In genomic region chr16:24070851-24071250, GRCh38 we compare ENCODE assay signal across 8 cellular contexts.
DNase-seq lines count a peak whose midpoint lies in the region; ATAC-seq and TF ChIP-seq lines count a peak whose summit lies in the region.

No MANE protein-coding gene starts in this region.

- H3K4me1 ChIP-seq in transverse colon, result no peaks in the 10 kb centered on the region

- DNase-seq in activated T-cell treated with anti-CD3 and anti-CD28 coated beads for 24 hours (ENCODE audit: low read depth) (peak; percentile 14), HT1080 (ENCODE audit: low read depth) (peak; percentile 43), SKM-1 treated with dmso at 0.1 percent for 144 hours (lab: John Stamatoyannopoulos, UW; ENCODE audit: unreplicated experiment) (peak; percentile 42), erythroblast (lab: John Stamatoyannopoulos, UW) (peak; percentile 63 to 76), osteocyte (ENCODE audit: extremely low spot score, unreplicated experiment) (peak; percentile 27), transverse colon (no peak)
- DNase-seq in activated T-cell treated with anti-CD3 and anti-CD28 coated beads, Interleukin-2, amount 50 U/mL, for 1 hour, result no peak

- no peaks in the 10 kb centered on the region for H3K36me3 ChIP-seq in transverse colon

- no peak for ATAC-seq in GM21360 (IDR thresholded peaks at IDR 0.05; ENCODE audit: unreplicated experiment)

- TF ChIP-seq CTCF in osteocyte (IDR thresholded peaks at IDR 0.05), result peak; percentile 34
- peak in 2 of 5 experiments; percentile 30 to 41 for TF ChIP-seq CTCF in transverse colon (IDR thresholded peaks at IDR 0.05)

- TF ChIP-seq POLR2A in erythroblast (IDR thresholded peaks at IDR 0.05; ENCODE audit: low read length), result no peak
- TF ChIP-seq POLR2A in transverse colon (IDR thresholded peaks at IDR 0.05), result no peak

- H3K27me3 Mint-ChIP-seq in osteocyte (ENCODE audit: unreplicated experiment), result no peaks in the 10 kb centered on the region

- 18% methylated on average over 1 of the region's 1 CpG; no CpG with 5 or more reads in 1 of the 2 donors for WGBS in transverse colon (ENCODE audit: low coverage in 1 of 2), 2 donors

- in situ Hi-C loops in transverse colon (cut with MboI; ENCODE audit: low pct_ligation_motif_present in 1 of 4, low pct_unique_long_range_greater_than_20kb in 1 of 4, low sequenced_read_pairs in 3 of 4), result loop anchor here in 1 of 4 donors (25.0 kb wide), 1 partner anchor 191 kb away; the partner anchor contains the start of gene CACNG3

- no peaks in the 10 kb centered on the region for H3K9me3 ChIP-seq in transverse colon

- no peak overlapping the region for H3K4me3 ChIP-seq in transverse colon

- no peaks in the 10 kb centered on the region for H3K9me3 Mint-ChIP-seq in osteocyte (ENCODE audit: unreplicated experiment)

- H3K27ac ChIP-seq in transverse colon, result no peak overlapping the region

- H3K4me3 Mint-ChIP-seq in osteocyte (ENCODE audit: unreplicated experiment), result no peak overlapping the region

- intact Hi-C loops in transverse colon (cut with DNase I; ENCODE audit: low total_unique reads), result no loop called here

- no peaks in the 10 kb centered on the region for H3K4me1 Mint-ChIP-seq in osteocyte (ENCODE audit: unreplicated experiment)

- no peaks in the 10 kb centered on the region for H3K27me3 ChIP-seq in transverse colon

- H3K27ac Mint-ChIP-seq in osteocyte (ENCODE audit: unreplicated experiment), result no peak overlapping the region

- no peaks in the 10 kb centered on the region for H3K36me3 Mint-ChIP-seq in osteocyte (ENCODE audit: unreplicated experiment)

- no peak for TF ChIP-seq EP300 in transverse colon (IDR thresholded peaks at IDR 0.05; ENCODE audit: low read depth)

Comparison
In these comparisons a context has a peak if more than half of its experiments do, and no peak if none do; other contexts are left out.
1. DNase-seq: peak in activated T-cell treated with anti-CD3 and anti-CD28 coated beads for 24 hours (single experiment), HT1080 (single experiment), SKM-1 treated with dmso at 0.1 percent for 144 hours (single experiment), erythroblast (2 of 2) and osteocyte (single experiment); none in activated T-cell treated with anti-CD3 and anti-CD28 coated beads, Interleukin-2, amount 50 U/mL, for 1 hour (single experiment) and transverse colon (single experiment).